In the genomic region with DNA sequence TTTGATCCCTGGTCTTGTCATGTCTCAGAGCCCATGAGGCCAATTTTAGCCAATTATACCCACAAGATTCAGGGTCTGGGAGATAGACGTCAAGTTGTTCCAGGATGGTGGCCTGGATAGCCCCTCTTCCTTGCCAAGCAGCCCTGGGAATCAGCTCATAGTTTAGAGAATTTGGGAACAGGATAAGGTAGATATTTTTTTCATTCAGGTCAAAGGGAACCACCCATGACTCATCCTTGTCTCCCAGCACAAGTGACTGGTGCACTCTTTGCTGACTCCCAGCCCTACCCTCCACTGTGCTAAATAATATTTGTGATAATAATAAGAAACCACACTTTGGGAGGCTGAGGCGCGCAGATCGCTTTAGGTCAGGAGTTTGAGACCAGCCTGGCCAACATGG, we compare ENCODE assay signal across 2 cellular contexts.
TF ChIP-seq lines count a peak whose summit lies in the region.

No MANE protein-coding gene starts in this region.

TF ChIP-seq in HepG2, 621 proteins besides CTCF, POLR2A, EP300 and RAD21:
- no peak for TF ChIP-seq ZNF292 (CRISPR knock-in tag; IDR thresholded peaks at IDR 0.05; ENCODE audit: borderline replicate concordance, low read depth)
- peak; percentile 43; the same call in 1 of the 2 replicates for TF ChIP-seq FOSL2 (CRISPR knock-in tag; IDR thresholded peaks at IDR 0.05)
TF ChIP-seq in HepG2: peak in this region for 1.

TF ChIP-seq in WTC11, 78 proteins besides CTCF, POLR2A, EP300 and RAD21:
- TF ChIP-seq MXD4 (CRISPR knock-in tag; IDR thresholded peaks at IDR 0.05; ENCODE audit: borderline replicate concordance) (no peak), PRRX2 (CRISPR knock-in tag; IDR thresholded peaks at IDR 0.05) (no peak), ZNF396 (CRISPR knock-in tag; IDR thresholded peaks at IDR 0.05; ENCODE audit: borderline replicate concordance) (no peak), CREB1 (CRISPR knock-in tag; IDR thresholded peaks at IDR 0.05) (no peak), CBFB (CRISPR knock-in tag; IDR thresholded peaks at IDR 0.05; ENCODE audit: low read depth) (no peak), ZBTB21 (CRISPR knock-in tag; IDR thresholded peaks at IDR 0.05; ENCODE audit: borderline replicate concordance) (no peak), GTF2I (CRISPR knock-in tag; conservative IDR thresholded peaks at IDR 0.05) (no peak), NFYB (CRISPR knock-in tag; conservative IDR thresholded peaks at IDR 0.05; ENCODE audit: low read depth) (no peak)
- TF ChIP-seq, protein P1, sequence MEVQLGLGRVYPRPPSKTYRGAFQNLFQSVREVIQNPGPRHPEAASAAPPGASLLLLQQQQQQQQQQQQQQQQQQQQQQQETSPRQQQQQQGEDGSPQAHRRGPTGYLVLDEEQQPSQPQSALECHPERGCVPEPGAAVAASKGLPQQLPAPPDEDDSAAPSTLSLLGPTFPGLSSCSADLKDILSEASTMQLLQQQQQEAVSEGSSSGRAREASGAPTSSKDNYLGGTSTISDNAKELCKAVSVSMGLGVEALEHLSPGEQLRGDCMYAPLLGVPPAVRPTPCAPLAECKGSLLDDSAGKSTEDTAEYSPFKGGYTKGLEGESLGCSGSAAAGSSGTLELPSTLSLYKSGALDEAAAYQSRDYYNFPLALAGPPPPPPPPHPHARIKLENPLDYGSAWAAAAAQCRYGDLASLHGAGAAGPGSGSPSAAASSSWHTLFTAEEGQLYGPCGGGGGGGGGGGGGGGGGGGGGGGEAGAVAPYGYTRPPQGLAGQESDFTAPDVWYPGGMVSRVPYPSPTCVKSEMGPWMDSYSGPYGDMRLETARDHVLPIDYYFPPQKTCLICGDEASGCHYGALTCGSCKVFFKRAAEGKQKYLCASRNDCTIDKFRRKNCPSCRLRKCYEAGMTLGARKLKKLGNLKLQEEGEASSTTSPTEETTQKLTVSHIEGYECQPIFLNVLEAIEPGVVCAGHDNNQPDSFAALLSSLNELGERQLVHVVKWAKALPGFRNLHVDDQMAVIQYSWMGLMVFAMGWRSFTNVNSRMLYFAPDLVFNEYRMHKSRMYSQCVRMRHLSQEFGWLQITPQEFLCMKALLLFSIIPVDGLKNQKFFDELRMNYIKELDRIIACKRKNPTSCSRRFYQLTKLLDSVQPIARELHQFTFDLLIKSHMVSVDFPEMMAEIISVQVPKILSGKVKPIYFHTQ (CRISPR knock-in tag; IDR thresholded peaks at IDR 0.05) = no peak
